ENCODE assay signal across 2 cellular contexts in the genomic region with DNA sequence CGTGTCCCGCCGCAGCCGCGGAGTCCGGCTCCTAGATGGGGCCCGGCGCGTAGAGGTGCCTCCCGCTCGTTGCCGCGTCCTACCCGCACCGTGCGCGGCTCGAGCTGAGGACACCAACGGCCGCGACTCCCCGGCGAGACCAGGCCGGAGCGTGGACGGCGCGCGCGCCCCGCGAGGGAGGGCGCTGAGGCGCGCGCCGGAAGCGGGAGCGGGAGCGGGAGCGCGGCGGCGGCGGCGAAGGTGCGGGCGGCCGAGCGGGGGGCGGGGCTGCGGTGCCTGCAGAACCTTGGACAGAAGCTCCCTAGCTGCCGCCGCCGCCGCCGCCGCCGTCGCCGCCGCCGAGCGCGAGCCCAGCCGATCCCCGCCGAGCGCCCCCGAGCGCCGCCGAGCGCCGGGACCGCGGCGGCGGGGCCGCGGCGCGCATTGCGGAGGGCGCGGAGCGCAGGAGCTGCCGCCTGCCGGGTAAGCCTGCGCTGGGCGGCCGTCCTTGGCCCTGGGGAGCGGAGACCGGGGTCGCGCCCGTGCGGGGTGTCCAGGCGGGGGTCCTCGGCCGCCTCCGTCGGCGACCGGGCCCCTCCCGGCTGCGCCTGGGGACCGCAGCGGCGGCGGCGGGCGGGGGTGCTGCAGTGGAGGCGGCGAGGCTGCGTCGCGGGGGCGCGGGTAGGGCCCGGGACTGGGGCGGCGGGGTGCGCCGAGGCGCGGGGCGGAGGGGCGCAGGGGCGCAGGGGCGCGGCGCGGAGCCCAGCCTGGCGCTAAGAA.
TF ChIP-seq lines count a peak whose summit lies in the region.

TSS of gene CDK5R1 (plus strand) at position 293 of the 759 bp plus-strand sequence. CDS start 628 bp downstream, outside the sequence.

TF ChIP-seq in GM23338, 12 proteins besides CTCF, POLR2A, EP300 and RAD21 (continued from another document and continues in another):
- TF ChIP-seq ZNF462 (CRISPR knock-in tag; IDR thresholded peaks at IDR 0.05): no peak
- TF ChIP-seq ZNF331 (CRISPR knock-in tag; IDR thresholded peaks at IDR 0.05; ENCODE audit: low read depth): no peak
- no peak for TF ChIP-seq NANOG (IDR thresholded peaks at IDR 0.05; ENCODE audit: borderline replicate concordance)
- TF ChIP-seq ZNF114 (CRISPR knock-in tag; IDR thresholded peaks at IDR 0.05): no peak
- TF ChIP-seq REST (IDR thresholded peaks at IDR 0.05; ENCODE audit: unreplicated experiment): peak; percentile 62
- no peak for TF ChIP-seq JUNB (IDR thresholded peaks at IDR 0.05; ENCODE audit: unreplicated experiment)
- TF ChIP-seq EZH2 (IDR thresholded peaks at IDR 0.05; ENCODE audit: low read depth, unreplicated experiment): no peak
- no peak for TF ChIP-seq STAT1 (IDR thresholded peaks at IDR 0.05; ENCODE audit: unreplicated experiment)

TF ChIP-seq in K562, 482 proteins besides CTCF, POLR2A, EP300 and RAD21 (continued from another document and continues in another):
- TF ChIP-seq HMGN3 (IDR thresholded peaks at IDR 0.05; ENCODE audit: borderline replicate concordance, extremely low read depth, insufficient read length, low read depth, low read length) (peak; percentile 22), ZNF197 (CRISPR knock-in tag; IDR thresholded peaks at IDR 0.05; ENCODE audit: low read depth) (peak; percentile 77; the same call in 1 of the 2 replicates), ZBTB7A (IDR thresholded peaks at IDR 0.05; ENCODE audit: borderline replicate concordance, control insufficient read depth, low read depth, low read length) (0 out of 2 replicates have a peak, but pooled peaks have one; percentile 64), SRSF3 (IDR thresholded peaks at IDR 0.05; ENCODE audit: insufficient read depth, low read length) (no peak), HMG20A (CRISPR knock-in tag; conservative IDR thresholded peaks at IDR 0.05) (no peak), YBX1 (IDR thresholded peaks at IDR 0.05) (no peak), PML (IDR thresholded peaks at IDR 0.05; ENCODE audit: low read length) (no peak), FOXJ2 (tag; IDR thresholded peaks at IDR 0.05) (no peak), YY1 (IDR thresholded peaks at IDR 0.05; ENCODE audit: borderline replicate concordance in 1 of 3, control insufficient read depth in 1 of 3, extremely low read depth in 1 of 3, insufficient read depth in 3 of 3, insufficient read length in 1 of 3, insufficient replicate concordance in 2 of 3, low read depth in 1 of 3, low read length in 2 of 3) (no peak), NR0B1 (IDR thresholded peaks at IDR 0.05; ENCODE audit: partially characterized antibody) (no peak), PHB2 (IDR thresholded peaks at IDR 0.05; ENCODE audit: low read depth) (no peak), ZKSCAN1 (IDR thresholded peaks at IDR 0.05; ENCODE audit: low read depth, low read length) (no peak), C11orf30 (IDR thresholded peaks at IDR 0.05; ENCODE audit: low read depth) (no peak), ATF6 (CRISPR knock-in tag; IDR thresholded peaks at IDR 0.05) (no peak), MGA (IDR thresholded peaks at IDR 0.05) (no peak), COPS2 (conservative IDR thresholded peaks at IDR 0.05) (no peak), GABPA (tag; conservative IDR thresholded peaks at IDR 0.05; ENCODE audit: low read depth) (peak; percentile 43; the same call in 1 of the 2 replicates), ZBTB43 (CRISPR knock-in tag; IDR thresholded peaks at IDR 0.05) (no peak), ZNF277 (CRISPR knock-in tag; IDR thresholded peaks at IDR 0.05; ENCODE audit: borderline replicate concordance) (no peak), POU5F1 (IDR thresholded peaks at IDR 0.05; ENCODE audit: borderline replicate concordance, low read depth, low read length, partially characterized antibody) (no peak)
- TF ChIP-seq, protein P1, sequence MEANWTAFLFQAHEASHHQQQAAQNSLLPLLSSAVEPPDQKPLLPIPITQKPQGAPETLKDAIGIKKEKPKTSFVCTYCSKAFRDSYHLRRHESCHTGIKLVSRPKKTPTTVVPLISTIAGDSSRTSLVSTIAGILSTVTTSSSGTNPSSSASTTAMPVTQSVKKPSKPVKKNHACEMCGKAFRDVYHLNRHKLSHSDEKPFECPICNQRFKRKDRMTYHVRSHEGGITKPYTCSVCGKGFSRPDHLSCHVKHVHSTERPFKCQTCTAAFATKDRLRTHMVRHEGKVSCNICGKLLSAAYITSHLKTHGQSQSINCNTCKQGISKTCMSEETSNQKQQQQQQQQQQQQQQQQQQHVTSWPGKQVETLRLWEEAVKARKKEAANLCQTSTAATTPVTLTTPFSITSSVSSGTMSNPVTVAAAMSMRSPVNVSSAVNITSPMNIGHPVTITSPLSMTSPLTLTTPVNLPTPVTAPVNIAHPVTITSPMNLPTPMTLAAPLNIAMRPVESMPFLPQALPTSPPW (CRISPR knock-in tag; IDR thresholded peaks at IDR 0.05): peak; percentile 59; the same call in 1 of the 2 replicates
